12 cellular contexts compared by ENCODE assay signal in genomic region chr10:103727991-103728689, GRCh38.
"Had no signal": no experiment of that assay in that cellular context is flagged by ENCODE, and none has a peak within 500 bp of the region (broad histone marks: within the 10 kb centered on the region; RNA-seq: fewer than 3 reads in every experiment).

No MANE protein-coding gene starts in this region.

- H3K4me1 ChIP-seq: prostate gland, testis, upper lobe of right lung had no signal

- H3K4me3 Mint-ChIP-seq: activated naive CD4-positive, alpha-beta T cell treated with anti-CD3 and anti-CD28 coated beads, Interleukin-2, amount 50 U/mL, for 24 hours; activated T-cell treated with anti-CD3 and anti-CD28 coated beads, Interleukin-2, amount 50 U/mL, for 72 hours; nephron progenitor cell; stimulated activated naive CD8-positive, alpha-beta T cell treated with anti-CD3 and anti-CD28 coated beads, Interleukin-15, amount 100 ng/mL, for 72 hours had no signal

- H3K4me3 ChIP-seq: prostate gland, right atrium auricular region, skin epidermis, testis, upper lobe of right lung had no signal

- H3K27ac Mint-ChIP-seq: activated naive CD4-positive, alpha-beta T cell treated with anti-CD3 and anti-CD28 coated beads, Interleukin-2, amount 50 U/mL, for 24 hours; activated T-cell treated with anti-CD3 and anti-CD28 coated beads, Interleukin-2, amount 50 U/mL, for 72 hours; nephron progenitor cell had no signal

- H3K9me3 Mint-ChIP-seq: activated naive CD4-positive, alpha-beta T cell treated with anti-CD3 and anti-CD28 coated beads, Interleukin-2, amount 50 U/mL, for 24 hours; activated T-cell treated with anti-CD3 and anti-CD28 coated beads, Interleukin-2, amount 50 U/mL, for 72 hours; nephron progenitor cell; stimulated activated naive CD8-positive, alpha-beta T cell treated with anti-CD3 and anti-CD28 coated beads, Interleukin-15, amount 100 ng/mL, for 72 hours had no signal

- H3K36me3 ChIP-seq: prostate gland, right atrium auricular region, upper lobe of right lung had no signal

- H3K27ac ChIP-seq: prostate gland, right atrium auricular region, testis, upper lobe of right lung had no signal

- ATAC-seq: activated CD4-positive, CD25-positive, alpha-beta regulatory T cell treated with anti-CD3 and anti-CD28 coated beads, Interleukin-2, amount 50 U/mL, for 24 hours; activated T-cell treated with anti-CD3 and anti-CD28 coated beads, Interleukin-2, amount 50 U/mL, for 72 hours; stimulated activated naive CD8-positive, alpha-beta T cell treated with anti-CD3 and anti-CD28 coated beads, Interleukin-15, amount 100 ng/mL, for 72 hours; upper lobe of right lung had no signal

- H3K9me3 ChIP-seq: prostate gland, right atrium auricular region, testis, upper lobe of right lung had no signal

- H3K27me3 ChIP-seq: right atrium auricular region, testis, upper lobe of right lung had no signal

- H3K27me3 Mint-ChIP-seq: activated naive CD4-positive, alpha-beta T cell treated with anti-CD3 and anti-CD28 coated beads, Interleukin-2, amount 50 U/mL, for 24 hours; stimulated activated naive CD8-positive, alpha-beta T cell treated with anti-CD3 and anti-CD28 coated beads, Interleukin-15, amount 100 ng/mL, for 72 hours had no signal

- DNase-seq: activated CD8-positive, alpha-beta memory T cell treated with anti-CD3 and anti-CD28 coated beads for 24 hours; activated effector memory CD4-positive, alpha-beta T cell treated with anti-CD3 and anti-CD28 coated beads, Interleukin-2, amount 50 U/mL, for 16 hours; activated T-cell treated with anti-CD3 and anti-CD28 coated beads, Interleukin-2, amount 50 U/mL, for 72 hours; nephron progenitor cell; stimulated activated naive CD8-positive, alpha-beta T cell treated with anti-CD3 and anti-CD28 coated beads, Interleukin-15, amount 100 ng/mL, for 72 hours; upper lobe of right lung had no signal

- H3K4me1 Mint-ChIP-seq: activated naive CD4-positive, alpha-beta T cell treated with anti-CD3 and anti-CD28 coated beads, Interleukin-2, amount 50 U/mL, for 24 hours; stimulated activated naive CD8-positive, alpha-beta T cell treated with anti-CD3 and anti-CD28 coated beads, Interleukin-15, amount 100 ng/mL, for 72 hours had no signal

- H3K36me3 Mint-ChIP-seq: activated naive CD4-positive, alpha-beta T cell treated with anti-CD3 and anti-CD28 coated beads, Interleukin-2, amount 50 U/mL, for 24 hours had no signal
